ENCODE assay signal across 9 cellular contexts in genomic region chr19:55677572-55678028, GRCh38. TPM values are rescaled to one million over a fixed set of nuclear protein-coding genes. Genes with fewer than 3 reads are reported as not detected.
A peak's percentile ranks its signal among the peaks of the same experiment; 100 is the strongest.
DNase-seq lines count a peak whose midpoint lies in the region; ATAC-seq, FAIRE-seq and TF ChIP-seq lines count a peak whose summit lies in the region.
"Had no signal": no experiment of that assay in that cellular context is flagged by ENCODE, and none has a peak within 500 bp of the region (broad histone marks: within the 10 kb centered on the region; RNA-seq: fewer than 3 reads in every experiment).

No MANE protein-coding gene starts in this region.

- no peak overlapping the region for H3K23ac ChIP-seq in neuronal stem cell (ENCODE audit: low read depth, low read length, poor library complexity)

- H2BK15ac ChIP-seq in neuronal stem cell (ENCODE audit: low read length), result no peak overlapping the region

- no peak for FAIRE-seq in RCC 7860 (lab: Jason Lieb, UNC)

- H3K18ac ChIP-seq in neuronal stem cell (ENCODE audit: low read length), result no peak overlapping the region

- peaks cover 71% of the 10 kb centered on the region for H3K36me3 ChIP-seq in DND-41 (ENCODE audit: insufficient read depth, low read length)
- peaks cover 33 to 70% of the 10 kb centered on the region in 2 donors for H3K36me3 ChIP-seq in neuronal stem cell (replicated peaks in 1 of 2; ENCODE audit: control insufficient read depth in 2 of 2, insufficient read depth in 2 of 2, low read length in 2 of 2)

- H4K20me1 ChIP-seq in DND-41 (ENCODE audit: insufficient read depth, low read length), result peaks cover 66% of the 10 kb centered on the region

- H2BK12ac ChIP-seq in neuronal stem cell (ENCODE audit: low read length), result no peak overlapping the region

- peaks cover 20% of the 10 kb centered on the region for H3K79me1 ChIP-seq in neuronal stem cell (ENCODE audit: low read depth, low read length)

- H3K4ac ChIP-seq in neuronal stem cell (ENCODE audit: low read length), result no peak overlapping the region

- H2AFZ ChIP-seq in DND-41 (ENCODE audit: low read depth, low read length) (no peak overlapping the region), neuronal stem cell (ENCODE audit: low read length) (no peak overlapping the region)

- WGBS in neuronal stem cell (ENCODE audit: extremely low coverage in 2 of 2, insufficient read length in 2 of 2, insufficient replicate concordance in 1 of 2), 2 donors, result no CpG with 5 or more reads among the region's 6 CpGs

- H3K27me3 ChIP-seq in DND-41 (ENCODE audit: insufficient read depth, low read length, poor library complexity) (no peaks in the 10 kb centered on the region), neuronal stem cell (ENCODE audit: control insufficient read depth in 3 of 3, insufficient read depth in 3 of 3, low read depth in 1 of 3, low read length in 3 of 3) (no peaks in the 10 kb centered on the region)

- no peak overlapping the region for H2AK5ac ChIP-seq in neuronal stem cell (ENCODE audit: low read depth, low read length)

- no peak overlapping the region for H4K91ac ChIP-seq in neuronal stem cell (ENCODE audit: low read depth, low read length, poor library complexity)

- H3K9ac ChIP-seq in DND-41 (ENCODE audit: low read depth, low read length) (peak overlapping the region; percentile 10; the same call in 1 of the 2 replicates), neuronal stem cell (ENCODE audit: low read depth, low read length, poor library complexity) (no peak overlapping the region)

- ATAC-seq in DND-41 (ENCODE audit: insufficient read depth, low read depth) (no peak), GM21825 (IDR thresholded peaks at IDR 0.05; ENCODE audit: unreplicated experiment) (no peak)

- TF ChIP-seq CTCF in DND-41 (IDR thresholded peaks at IDR 0.05; ENCODE audit: borderline replicate concordance, extremely low read depth, low read length, poor library complexity, severe bottlenecking), result no peak

- no peak overlapping the region for H2BK120ac ChIP-seq in neuronal stem cell (ENCODE audit: low read depth, low read length)

- no peak overlapping the region for H3K4me3 ChIP-seq in DND-41 (ENCODE audit: low read depth in 1 of 2, low read length in 2 of 2)
- H3K4me3 ChIP-seq in neuronal stem cell (ENCODE audit: low read length in 2 of 2), result no peak overlapping the region

- H3K27ac ChIP-seq in DND-41 (ENCODE audit: low read length), result no peak overlapping the region
- no peak overlapping the region for H3K27ac ChIP-seq in neuronal stem cell (replicated peaks; ENCODE audit: low read length)

- no peak overlapping the region for H3K14ac ChIP-seq in neuronal stem cell (ENCODE audit: low read length)

- H3K79me2 ChIP-seq in DND-41 (ENCODE audit: insufficient read depth, low read length), result peaks cover 86% of the 10 kb centered on the region

- H3K4me1 ChIP-seq in DND-41 (ENCODE audit: insufficient read depth, low read length), result peaks cover 46% of the 10 kb centered on the region
- peaks cover 3 to 23% of the 10 kb centered on the region in 2 donors for H3K4me1 ChIP-seq in neuronal stem cell (ENCODE audit: control insufficient read depth in 2 of 2, insufficient read depth in 1 of 2, low read depth in 1 of 2, low read length in 2 of 2)

- H3K4me2 ChIP-seq in DND-41 (ENCODE audit: insufficient read depth, low read length) (peak overlapping the region; percentile 5; the same call in 1 of the 2 replicates), neuronal stem cell (ENCODE audit: insufficient read depth, low read length, poor library complexity, severe bottlenecking) (no peak overlapping the region)

- DNase-seq in DND-41, result no peak
- peak; percentile 24 for DNase-seq in NAMALWA (ENCODE audit: low spot score)
- peak; percentile 55 for DNase-seq in dermis blood vessel endothelial cell
- no peak for DNase-seq in neuronal stem cell (ENCODE audit: low spot score)
- no peak for DNase-seq in RCC 7860 (ENCODE audit: low spot score)
- DNase-seq in Kasumi-1 (lab: John Stamatoyannopoulos, UW), result no peak
- no peak for DNase-seq in D341Med (ENCODE audit: low spot score)
- DNase-seq: NCI-H1092 treated with DMSO at 0.1 percent for 48 hours had no signal

- H2BK5ac ChIP-seq in neuronal stem cell (ENCODE audit: low read length), result peak overlapping the region; percentile 3

- H4K8ac ChIP-seq in neuronal stem cell (ENCODE audit: low read depth, low read length), result no peak overlapping the region

- H3K9me3 ChIP-seq in DND-41 (ENCODE audit: insufficient read depth, low read length, severe bottlenecking) (no peaks in the 10 kb centered on the region), neuronal stem cell (replicated peaks in 1 of 2; ENCODE audit: control insufficient read depth in 2 of 2, insufficient read depth in 1 of 2, low read depth in 1 of 2, low read length in 2 of 2) (no peaks in the 10 kb centered on the region)

RNA-seq across cellular contexts. Expression of gene EPN1, which starts 2.6 kb away (rescaled TPM):
- total RNA-seq in dermis blood vessel endothelial cell, result 71.6 and 243 TPM in 2 replicates
- 91.8 TPM for polyA plus RNA-seq in neuronal stem cell (2013, experiment 1 of 2)
- 89.2 TPM for polyA plus RNA-seq in neuronal stem cell (2013, experiment 2 of 2)

RNA-seq across cellular contexts. Expression of gene U2AF2, which starts 22.8 kb away (rescaled TPM):
- total RNA-seq in dermis blood vessel endothelial cell, result 84.1 and 172 TPM in 2 replicates
- polyA plus RNA-seq in neuronal stem cell (2013, experiment 1 of 2), result 155 TPM
- polyA plus RNA-seq in neuronal stem cell (2013, experiment 2 of 2), result 147 TPM

RNA-seq across cellular contexts. Expression of gene CCDC106, which starts 29.6 kb away (rescaled TPM):
- 7.8 and 13.9 TPM in 2 replicates for total RNA-seq in dermis blood vessel endothelial cell
- 19.8 TPM for polyA plus RNA-seq in neuronal stem cell (2013, experiment 1 of 2)
- polyA plus RNA-seq in neuronal stem cell (2013, experiment 2 of 2), result 19.8 TPM

RNA-seq across cellular contexts. Expression of gene ZNF581, which starts 34.2 kb away (rescaled TPM):
- total RNA-seq in dermis blood vessel endothelial cell, result 16.3 and 20.8 TPM in 2 replicates
- polyA plus RNA-seq in neuronal stem cell (2013, experiment 1 of 2), result 37.9 TPM
- polyA plus RNA-seq in neuronal stem cell (2013, experiment 2 of 2), result 37.2 TPM

RNA-seq across cellular contexts. Expression of gene ZNF580, which starts 36.8 kb away (rescaled TPM):
- 2.0 and 3.6 TPM in 2 replicates for total RNA-seq in dermis blood vessel endothelial cell
- 42.3 TPM for polyA plus RNA-seq in neuronal stem cell (2013, experiment 1 of 2)
- 43.4 TPM for polyA plus RNA-seq in neuronal stem cell (2013, experiment 2 of 2)

Comparison
In these comparisons a context has a peak if more than half of its experiments do, and no peak if none do; other contexts are left out.
1. DNase-seq: peak in NAMALWA (single experiment) and dermis blood vessel endothelial cell (single experiment); none in DND-41 (single experiment), neuronal stem cell (single experiment), RCC 7860 (single experiment), Kasumi-1 (0 of 2) and D341Med (single experiment).